Comparison of ENCODE assay signal across 34 cellular contexts in the genomic region with DNA sequence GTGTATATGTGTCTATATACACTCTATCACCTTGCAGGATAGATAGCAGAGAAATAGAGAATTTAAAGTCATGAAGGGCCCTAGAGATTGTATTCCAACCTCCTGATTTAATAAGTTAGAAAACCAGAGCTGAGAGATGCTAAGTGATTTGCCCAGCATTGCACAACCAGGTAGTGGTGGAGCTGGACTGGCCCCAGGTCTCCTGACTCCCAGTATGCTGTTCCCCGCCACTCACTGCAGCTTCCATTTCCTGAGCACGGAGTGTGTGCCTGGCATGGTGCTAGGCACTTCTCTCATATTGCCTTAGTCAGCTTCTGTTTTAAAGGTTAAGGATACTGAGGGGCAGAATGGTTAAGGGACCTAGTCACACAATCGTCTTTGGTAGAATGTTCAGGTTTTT.
"Had no signal": no experiment of that assay in that cellular context is flagged by ENCODE, and none has a peak within 500 bp of the region (broad histone marks: within the 10 kb centered on the region; RNA-seq: fewer than 3 reads in every experiment).

No MANE protein-coding gene starts in this region.

- H3K36me3 ChIP-seq: adrenal gland, ascending aorta, brain microvascular endothelial cell, breast epithelium, cardiac muscle cell had no signal

- DNase-seq: activated effector memory CD4-positive, alpha-beta T cell treated with anti-CD3 and anti-CD28 coated beads, Interleukin-2, amount 50 U/mL, for 16 hours; activated effector memory CD4-positive, alpha-beta T cell treated with Interleukin-2 at 50 U/mL for 16 hours; activated gamma-delta T cell; activated gamma-delta T cell treated with Interleukin-2 at 50 U/mL for 16 hours; activated naive CD4-positive, alpha-beta T cell; activated naive CD4-positive, alpha-beta T cell treated with anti-CD3 and anti-CD28 coated beads for 36 hours; activated naive CD4-positive, alpha-beta T cell treated with anti-CD3 and anti-CD28 coated beads, Interleukin-2, amount 10 ng/mL, durations not matched to agents 7 days and 5 days; activated naive CD4-positive, alpha-beta T cell treated with anti-CD3 and anti-CD28 coated beads, Interleukin-2, amount 50 U/mL, for 16 hours; activated naive CD4-positive, alpha-beta T cell treated with Interleukin-2 at 50 U/mL for 16 hours; activated naive CD8-positive, alpha-beta T cell treated with anti-CD3 and anti-CD28 coated beads for 36 hours; activated naive CD8-positive, alpha-beta T cell treated with anti-CD3 and anti-CD28 coated beads, Interleukin-2, amount 10 ng/mL, durations not matched to agents 7 days and 5 days; activated naive CD8-positive, alpha-beta T cell treated with anti-CD3 and anti-CD28 coated beads, Interleukin-2, amount 50 U/mL, for 24 hours; activated T-cell treated with anti-CD3 and anti-CD28 coated beads, Interleukin-2, amount 50 U/mL, for 1 hour; activated T-cell treated with anti-CD3 and anti-CD28 coated beads, Interleukin-2, amount 50 U/mL, for 24 hours; activated T-cell treated with anti-CD3 and anti-CD28 coated beads, Interleukin-2, amount 50 U/mL, for 4 hours; activated T-cell treated with anti-CD3 and anti-CD28 coated beads, Interleukin-2, amount 50 U/mL, for 48 hours; activated T-cell treated with anti-CD3 and anti-CD28 coated beads, Interleukin-2, amount 50 U/mL, for 72 hours; adrenal gland; amniotic stem cell; amygdala; anterior cingulate cortex; aorta; body of pancreas; brain microvascular endothelial cell; caudate nucleus; central memory CD4-positive, alpha-beta T cell; cerebellar nuclear complex had no signal

- H3K27me3 ChIP-seq: adrenal gland, ascending aorta, body of pancreas, brain microvascular endothelial cell, breast epithelium, cardiac muscle cell had no signal

- H3K4me3 ChIP-seq: adrenal gland, ascending aorta, body of pancreas, breast epithelium, cardiac muscle cell had no signal

- H3K4me1 ChIP-seq: adrenal gland, ascending aorta, body of pancreas, breast epithelium had no signal

- FAIRE-seq: astrocyte, bronchial epithelial cell had no signal

- ATAC-seq: activated naive CD4-positive, alpha-beta T cell treated with anti-CD3 and anti-CD28 coated beads, Interleukin-2, amount 50 U/mL, for 72 hours; activated naive CD8-positive, alpha-beta T cell treated with anti-CD3 and anti-CD28 coated beads, Interleukin-2, amount 50 U/mL, for 24 hours; activated T-cell treated with anti-CD3 and anti-CD28 coated beads, Interleukin-2, amount 50 U/mL, for 4 hours; activated T-cell treated with anti-CD3 and anti-CD28 coated beads, Interleukin-2, amount 50 U/mL, for 72 hours; activated T-helper 17 cell treated with anti-CD3 and anti-CD28 coated beads, Interleukin-2, amount 50 U/mL, for 72 hours; body of pancreas had no signal

- H3K27ac ChIP-seq: adrenal gland, ascending aorta, body of pancreas, brain microvascular endothelial cell, breast epithelium, cardiac muscle cell had no signal

- H3K9me3 ChIP-seq: adrenal gland, ascending aorta, body of pancreas, breast epithelium had no signal
